9 cellular contexts compared by ENCODE assay signal in genomic region chr10:89086801-89087513, GRCh38.
DNase-seq lines count a peak whose midpoint lies in the region; ATAC-seq and TF ChIP-seq lines count a peak whose summit lies in the region.
"Had no signal": no experiment of that assay in that cellular context is flagged by ENCODE, and none has a peak within 500 bp of the region (broad histone marks: within the 10 kb centered on the region; RNA-seq: fewer than 3 reads in every experiment).

No MANE protein-coding gene starts in this region.

- no peaks in the 10 kb centered on the region for H3K9me3 ChIP-seq in spleen

- H3K27ac ChIP-seq in spleen: peak overlapping the region; percentile 42 to 74 (median 63)
- H3K27ac ChIP-seq: 22Rv1 had no signal

- WGBS in spleen, 5 donors: 49 to 81% (median 69%) methylated on average over 13 of the region's 13 CpGs

- ATAC-seq in Right ventricle myocardium superior (ENCODE audit: poor library complexity): peak; percentile 91

- peaks cover 5 to 37% (median 18%) of the 10 kb centered on the region in 6 donors for H3K4me1 ChIP-seq in spleen

- no peak for TF ChIP-seq POLR2A in spleen (IDR thresholded peaks at IDR 0.05)

- TF ChIP-seq CTCF in spleen (IDR thresholded peaks at IDR 0.05 in 8 of 11, conservative IDR thresholded peaks at IDR 0.05 in 3 of 11): no peak

- H3K36me3 ChIP-seq in spleen: no peaks in the 10 kb centered on the region

- intact Hi-C loops in Right ventricle myocardium superior (cut with DNase I) (no loop called here), spleen (cut with DNase I; ENCODE audit: low total_unique reads) (no loop called here)

- peak; percentile 11 for DNase-seq in DMS53 (lab: John Stamatoyannopoulos, UW)
- no peak for DNase-seq in DMS53 treated with DMSO at 0.1 percent for 48 hours (lab: John Stamatoyannopoulos, UW; ENCODE audit: unreplicated experiment)
- peak; percentile 6 for DNase-seq in T1000 (lab: John Stamatoyannopoulos, UW)
- peak; percentile 82 for DNase-seq in Right ventricle myocardium superior
- DNase-seq in spleen: peak; percentile 62
- DNase-seq in NCI-H774 (lab: John Stamatoyannopoulos, UW): no peak
- DNase-seq in activated CD8-positive, alpha-beta memory T cell treated with anti-CD3 and anti-CD28 coated beads for 24 hours: no peak
- DNase-seq in NCI-H2196 (lab: John Stamatoyannopoulos, UW; ENCODE audit: unreplicated experiment): no peak

- peak overlapping the region in 1 of 8 donors; percentile 8 for H3K4me3 ChIP-seq in spleen

- H3K27me3 ChIP-seq in spleen (replicated peaks in 1 of 7): no peaks in the 10 kb centered on the region

Comparison
In these comparisons a context has a peak if more than half of its experiments do, and no peak if none do; other contexts are left out.
1. DNase-seq: peak in DMS53 (single experiment), T1000 (single experiment), Right ventricle myocardium superior (single experiment) and spleen (single experiment); none in DMS53 treated with DMSO at 0.1 percent for 48 hours (single experiment), NCI-H774 (single experiment), activated CD8-positive, alpha-beta memory T cell treated with anti-CD3 and anti-CD28 coated beads for 24 hours (single experiment) and NCI-H2196 (single experiment).